In the genomic region with DNA sequence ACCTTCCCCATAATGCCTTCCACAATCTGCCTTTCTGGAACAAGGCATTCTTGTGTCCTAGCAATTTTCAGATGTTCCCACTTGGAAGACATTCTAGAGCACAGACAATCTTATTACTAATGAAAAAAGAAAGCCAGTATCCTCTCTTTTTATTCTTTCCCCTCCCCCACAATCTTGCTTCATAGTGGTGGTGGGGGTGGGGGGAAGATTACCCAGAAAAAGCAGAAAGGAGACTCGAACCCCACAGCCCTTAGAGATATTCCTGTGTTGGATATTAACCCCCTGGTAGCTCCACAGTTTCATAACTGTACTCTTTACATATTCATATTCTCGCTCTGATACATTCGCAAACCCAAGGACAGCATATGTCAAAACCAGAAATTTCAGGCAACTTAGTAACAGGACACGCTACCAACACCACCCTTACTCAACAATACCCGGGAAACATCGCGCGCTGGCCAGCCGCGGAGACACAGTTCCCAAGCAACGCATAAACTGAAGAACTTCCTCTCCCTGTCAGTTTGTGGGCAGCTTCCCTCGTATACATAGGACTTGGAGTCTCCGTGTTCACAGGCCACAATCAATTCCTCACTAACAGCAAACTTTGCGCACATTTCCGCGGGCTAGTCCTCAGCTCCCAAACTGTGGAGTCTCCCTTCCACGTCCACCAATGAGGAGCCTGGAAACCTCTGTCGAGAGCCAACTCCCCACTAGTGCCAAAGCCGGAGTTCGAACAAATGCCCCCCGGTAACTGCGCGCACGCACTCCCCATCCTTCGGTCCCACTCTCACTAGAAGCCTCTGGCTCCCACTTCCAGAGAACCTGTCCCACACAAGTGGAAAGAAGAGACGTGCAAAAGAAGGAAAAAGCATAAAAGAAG, we compare ENCODE assay signal across 8 cellular contexts. TPM values are rescaled to one million over a fixed set of nuclear protein-coding genes. Genes with fewer than 3 reads are reported as not detected.
DNase-seq lines count a peak whose midpoint lies in the region; ATAC-seq and TF ChIP-seq lines count a peak whose summit lies in the region.

No MANE protein-coding gene starts in this region.

- ATAC-seq in GM19324 (IDR thresholded peaks at IDR 0.05; ENCODE audit: low FRiP score, unreplicated experiment), result no peak

- intact Hi-C loops in activated CD4-positive, alpha-beta T cell treated with anti-CD3 and anti-CD28 coated beads, Interleukin-2, amount 10 ng/mL, durations not matched to agents 24 days and 14 days (cut with micrococcal nuclease), result loop anchor here (1.0 to 5.0 kb wide), 5 partner anchors 10 to 955 kb away; no protein-coding TSS in a partner anchor

- POLR2A ChIA-PET in AG04450 (lab: Yijun Ruan, JAX), result no interaction called here

- H3K4me3 Mint-ChIP-seq in activated CD4-positive, alpha-beta T cell treated with anti-CD3 and anti-CD28 coated beads, Interleukin-2, amount 10 ng/mL, durations not matched to agents 24 days and 14 days, result peak overlapping the region; percentile 81
- peak overlapping the region; percentile 88 for H3K4me3 Mint-ChIP-seq in type B pancreatic cell

- H3K4me1 Mint-ChIP-seq in activated CD4-positive, alpha-beta T cell treated with anti-CD3 and anti-CD28 coated beads, Interleukin-2, amount 10 ng/mL, durations not matched to agents 24 days and 14 days, result peaks cover 50% of the 10 kb centered on the region
- peaks cover 18% of the 10 kb centered on the region for H3K4me1 Mint-ChIP-seq in type B pancreatic cell (ENCODE audit: unreplicated experiment)

- peak overlapping the region; percentile 99 for H3K27ac Mint-ChIP-seq in activated CD4-positive, alpha-beta T cell treated with anti-CD3 and anti-CD28 coated beads, Interleukin-2, amount 10 ng/mL, durations not matched to agents 24 days and 14 days
- peak overlapping the region; percentile 100 for H3K27ac Mint-ChIP-seq in type B pancreatic cell

- H3K4me3 ChIP-seq in AG04450 (ENCODE audit: low read depth, low read length) (peak overlapping the region; percentile 79), epithelial cell of proximal tubule (ENCODE audit: low read depth, low read length) (peak overlapping the region; percentile 81), mononuclear cell (ENCODE audit: low read length) (peak overlapping the region; percentile 83)

- H3K27ac ChIP-seq in AG04450 (ENCODE audit: low read depth, low read length), result peak overlapping the region; percentile 94

- in situ Hi-C loops in GM13976 (cut with MboI; ENCODE audit: low sequenced_read_pairs, unreplicated experiment), result no loop called here

- peaks cover 4% of the 10 kb centered on the region for H3K27me3 ChIP-seq in AG04450 (ENCODE audit: control insufficient read depth, insufficient read depth, low read length)
- peaks cover 52% of the 10 kb centered on the region for H3K27me3 ChIP-seq in mononuclear cell (ENCODE audit: insufficient read depth, low read length)

- DNase-seq in AG04450 (ENCODE audit: low read depth, low spot score) (no peak), GM13976 (ENCODE audit: low spot score) (peak; percentile 35), NCI-H146 (lab: John Stamatoyannopoulos, UW) (peak; percentile 53), epithelial cell of proximal tubule (ENCODE audit: low read depth) (no peak), type B pancreatic cell (ENCODE audit: extremely low spot score, unreplicated experiment) (no peak)
- DNase-seq in activated CD4-positive, alpha-beta T cell treated with anti-CD3 and anti-CD28 coated beads, Interleukin-2, amount 10 ng/mL, durations not matched to agents 24 days and 14 days, result peak; percentile 85

- H3K9me3 ChIP-seq in AG04450 (ENCODE audit: control insufficient read depth, insufficient read depth, low read length) (peaks cover 6% of the 10 kb centered on the region; the same call in 1 of the 2 replicates), mononuclear cell (ENCODE audit: low read depth, low read length) (no peaks in the 10 kb centered on the region)

- CTCF ChIA-PET in AG04450 (lab: Charles Lee), result interaction anchor here (1.3 to 7.7 kb wide), 2 partner anchors 256 to 862 kb away, joined by 3 to 159 read pairs; no protein-coding TSS in a partner anchor

- H3K4me1 ChIP-seq in mononuclear cell (ENCODE audit: insufficient read depth, low read length), result peaks cover 56% of the 10 kb centered on the region

- no peak for TF ChIP-seq CTCF in AG04450 (IDR thresholded peaks at IDR 0.05; ENCODE audit: low read depth, low read length)
- TF ChIP-seq CTCF in GM13976 (IDR thresholded peaks at IDR 0.05; ENCODE audit: borderline replicate concordance, control extremely low read depth, extremely low read depth, insufficient read depth, missing control alignments), result no peak
- TF ChIP-seq CTCF in epithelial cell of proximal tubule (conservative IDR thresholded peaks at IDR 0.05; ENCODE audit: low read depth, low read length), result no peak
- TF ChIP-seq CTCF in type B pancreatic cell (conservative IDR thresholded peaks at IDR 0.05), result no peak

- peaks cover 41% of the 10 kb centered on the region for H3K36me3 Mint-ChIP-seq in activated CD4-positive, alpha-beta T cell treated with anti-CD3 and anti-CD28 coated beads, Interleukin-2, amount 10 ng/mL, durations not matched to agents 24 days and 14 days (ENCODE audit: low read depth)
- peaks cover 11% of the 10 kb centered on the region for H3K36me3 Mint-ChIP-seq in type B pancreatic cell

- peaks cover 7% of the 10 kb centered on the region for H3K27me3 Mint-ChIP-seq in activated CD4-positive, alpha-beta T cell treated with anti-CD3 and anti-CD28 coated beads, Interleukin-2, amount 10 ng/mL, durations not matched to agents 24 days and 14 days
- peaks cover 55% of the 10 kb centered on the region for H3K27me3 Mint-ChIP-seq in type B pancreatic cell

- H3K9me3 Mint-ChIP-seq in activated CD4-positive, alpha-beta T cell treated with anti-CD3 and anti-CD28 coated beads, Interleukin-2, amount 10 ng/mL, durations not matched to agents 24 days and 14 days, result no peaks in the 10 kb centered on the region
- no peaks in the 10 kb centered on the region for H3K9me3 Mint-ChIP-seq in type B pancreatic cell

RNA-seq across cellular contexts. Expression of a gene that starts 0.7 kb away (rescaled TPM):
- 0.93 and 1.0 TPM in 2 replicates for polyA plus RNA-seq in AG04450 (2011; rRNA removed)
- 3.3 and 4.1 TPM in 2 replicates for polyA minus RNA-seq in AG04450 (2011; rRNA and poly(A)+ RNA removed)
- total RNA-seq in activated CD4-positive, alpha-beta T cell treated with anti-CD3 and anti-CD28 coated beads, Interleukin-2, amount 10 ng/mL, durations not matched to agents 24 days and 14 days, result 13.2 and 14.1 TPM in 2 replicates
- 0.06 TPM in 1 of 2 replicates, not detected in the other for total RNA-seq in epithelial cell of proximal tubule
- total RNA-seq in mononuclear cell, result 83.3 TPM
- 4.4 and 11.0 TPM in 2 replicates for total RNA-seq in type B pancreatic cell (ENCODE audit: low replicate concordance)

Comparison
In these comparisons a context has a peak if more than half of its experiments do, and no peak if none do; other contexts are left out.
1. DNase-seq: peak in GM13976 (single experiment), NCI-H146 (single experiment) and activated CD4-positive, alpha-beta T cell treated with anti-CD3 and anti-CD28 coated beads, Interleukin-2, amount 10 ng/mL, durations not matched to agents 24 days and 14 days (single experiment); none in AG04450 (single experiment), epithelial cell of proximal tubule (single experiment) and type B pancreatic cell (single experiment).
2. Peak in every context shown above with its lines, with median percentiles within 50 percentile points of each other: H3K4me3 ChIP-seq.